ENCODE assay signal across 21 cellular contexts in genomic region chr2:119111115-119111975, GRCh38. TPM values are rescaled to one million over a fixed set of nuclear protein-coding genes. Genes with fewer than 3 reads are reported as not detected.
DNase-seq lines count a peak whose midpoint lies in the region; TF ChIP-seq lines count a peak whose summit lies in the region.
"Had no signal": no experiment of that assay in that cellular context is flagged by ENCODE, and none has a peak within 500 bp of the region (broad histone marks: within the 10 kb centered on the region; RNA-seq: fewer than 3 reads in every experiment).

No MANE protein-coding gene starts in this region.

- no peak overlapping the region for H4K8ac ChIP-seq in neuronal stem cell (ENCODE audit: low read depth, low read length)

- no peak overlapping the region for H3K27ac ChIP-seq in sigmoid colon
- H3K27ac ChIP-seq in neuronal stem cell (replicated peaks; ENCODE audit: low read length): no peak overlapping the region
- H3K27ac ChIP-seq: BLaER1 had no signal

- no peak overlapping the region for H3K18ac ChIP-seq in neuronal stem cell (ENCODE audit: low read length)

- H3K4me3 ChIP-seq in epithelial cell of esophagus (ENCODE audit: low read length) (no peak overlapping the region), sigmoid colon (no peak overlapping the region), neuronal stem cell (ENCODE audit: low read length in 2 of 2) (no peak overlapping the region)
- H3K4me3 ChIP-seq: BLaER1 had no signal

- TF ChIP-seq CTCF in epithelial cell of esophagus (IDR thresholded peaks at IDR 0.05; ENCODE audit: insufficient read depth, low read depth, low read length, missing control alignments): no peak
- TF ChIP-seq CTCF in sigmoid colon (IDR thresholded peaks at IDR 0.05): no peak

- no peak overlapping the region for H3K14ac ChIP-seq in neuronal stem cell (ENCODE audit: low read length)

- H3K4me1 ChIP-seq in sigmoid colon (no peaks in the 10 kb centered on the region), neuronal stem cell (ENCODE audit: control insufficient read depth in 2 of 2, insufficient read depth in 1 of 2, low read depth in 1 of 2, low read length in 2 of 2) (no peaks in the 10 kb centered on the region)
- H3K4me1 ChIP-seq: BLaER1 had no signal

- H3K4me2 ChIP-seq in neuronal stem cell (ENCODE audit: insufficient read depth, low read length, poor library complexity, severe bottlenecking): no peak overlapping the region
- H3K4me2 ChIP-seq: BLaER1 had no signal

- TF ChIP-seq EP300 in sigmoid colon (IDR thresholded peaks at IDR 0.05): no peak

- H3K79me1 ChIP-seq in neuronal stem cell (ENCODE audit: low read depth, low read length): no peaks in the 10 kb centered on the region

- no peak overlapping the region for H3K9ac ChIP-seq in neuronal stem cell (ENCODE audit: low read depth, low read length, poor library complexity)
- H3K9ac ChIP-seq: BLaER1 had no signal

- TF ChIP-seq POLR2A in sigmoid colon (IDR thresholded peaks at IDR 0.05): no peak

- no peak overlapping the region for H2BK120ac ChIP-seq in neuronal stem cell (ENCODE audit: low read depth, low read length)

- intact Hi-C loops in sigmoid colon (cut with DNase I): no loop called here

- H3K23ac ChIP-seq in neuronal stem cell (ENCODE audit: low read depth, low read length, poor library complexity): no peak overlapping the region

- no peak overlapping the region for H2AK5ac ChIP-seq in neuronal stem cell (ENCODE audit: low read depth, low read length)

- H2BK12ac ChIP-seq in neuronal stem cell (ENCODE audit: low read length): no peak overlapping the region

- no peak overlapping the region for H2AFZ ChIP-seq in neuronal stem cell (ENCODE audit: low read length)

- no peaks in the 10 kb centered on the region for H3K36me3 ChIP-seq in sigmoid colon
- H3K36me3 ChIP-seq in neuronal stem cell (replicated peaks in 1 of 2; ENCODE audit: control insufficient read depth in 2 of 2, insufficient read depth in 2 of 2, low read length in 2 of 2): no peaks in the 10 kb centered on the region
- H3K36me3 ChIP-seq: BLaER1 had no signal

- peaks cover 0 to 7% (median 0%) of the 10 kb centered on the region in 3 donors for H3K27me3 ChIP-seq in sigmoid colon
- peaks cover 0 to 12% (median 0%) of the 10 kb centered on the region in 3 experiments for H3K27me3 ChIP-seq in neuronal stem cell (ENCODE audit: control insufficient read depth in 3 of 3, insufficient read depth in 3 of 3, low read depth in 1 of 3, low read length in 3 of 3)
- H3K27me3 ChIP-seq: BLaER1 had no signal

- no peak overlapping the region for H2BK15ac ChIP-seq in neuronal stem cell (ENCODE audit: low read length)

- peak; percentile 8 for DNase-seq in SKM-1 (lab: John Stamatoyannopoulos, UW; ENCODE audit: unreplicated experiment)
- DNase-seq in SKM-1 treated with dmso at 0.1 percent for 144 hours (lab: John Stamatoyannopoulos, UW; ENCODE audit: unreplicated experiment): no peak
- DNase-seq in MV-4-11 (lab: John Stamatoyannopoulos, UW): peak; percentile 59
- peak; percentile 45 for DNase-seq in epithelial cell of esophagus (ENCODE audit: low read depth)
- DNase-seq in sigmoid colon: peak; percentile 32
- DNase-seq in neuronal stem cell (ENCODE audit: low spot score): no peak
- DNase-seq in NK-92 treated with Interleukin-12 subunit alpha and Interleukin-12 subunit beta, amount 100 ng/mL, for 24 hours (lab: John Stamatoyannopoulos, UW): no peak
- no peak for DNase-seq in GM03348 (ENCODE audit: low spot score)
- DNase-seq: activated CD4-positive, alpha-beta T cell treated with anti-CD3 and anti-CD28 coated beads, Interleukin-2, amount 10 ng/mL, durations not matched to agents 24 days and 14 days; DMS 273 treated with DMSO at 0.1 percent for 48 hours; effector memory CD4-positive, alpha-beta T cell; left ventricle myocardium superior; NCI-H1930; NCI-H345; retina; stimulated activated CD8-positive, alpha-beta memory T cell treated with anti-CD3 and anti-CD28 coated beads, Interleukin-4, amount 100 ng/mL, for 48 hours had no signal

- WGBS in sigmoid colon, 2 donors: 56 to 72% methylated on average over 8 of the region's 8 CpGs
- WGBS in neuronal stem cell (ENCODE audit: extremely low coverage in 2 of 2, insufficient read length in 2 of 2, insufficient replicate concordance in 1 of 2), 2 donors: no CpG with 5 or more reads among the region's 8 CpGs

- no peak overlapping the region for H2BK5ac ChIP-seq in neuronal stem cell (ENCODE audit: low read length)

- peaks cover 0 to 4% (median 0%) of the 10 kb centered on the region in 4 donors for H3K9me3 ChIP-seq in sigmoid colon
- peaks cover 0 to 4% of the 10 kb centered on the region in 2 donors for H3K9me3 ChIP-seq in neuronal stem cell (replicated peaks in 1 of 2; ENCODE audit: control insufficient read depth in 2 of 2, insufficient read depth in 1 of 2, low read depth in 1 of 2, low read length in 2 of 2)

- no peak overlapping the region for H4K91ac ChIP-seq in neuronal stem cell (ENCODE audit: low read depth, low read length, poor library complexity)

- H3K4ac ChIP-seq in neuronal stem cell (ENCODE audit: low read length): no peak overlapping the region

RNA-seq across cellular contexts. Expression of gene C1QL2, which starts 47.2 kb away (rescaled TPM):
- not detected for total RNA-seq in sigmoid colon
- polyA plus RNA-seq in sigmoid colon: not detected
- 0.04 TPM for polyA plus RNA-seq in neuronal stem cell (2013, experiment 1 of 2)
- 0.01 TPM for polyA plus RNA-seq in neuronal stem cell (2013, experiment 2 of 2)
- total RNA-seq: activated CD4-positive, alpha-beta T cell treated with anti-CD3 and anti-CD28 coated beads, Interleukin-2, amount 10 ng/mL, durations not matched to agents 24 days and 14 days; activated CD8-positive, alpha-beta memory T cell treated with anti-CD3 and anti-CD28 coated beads, Interleukin-2, amount 10 ng/mL, durations not matched to agents 7 days and 5 days; activated T-helper 1 cell treated with anti-CD3 and anti-CD28 coated beads, Interleukin-12 subunit alpha, Interleukin-12 subunit beta, Interleukin-2, Interleukin-4 antibody, amounts not matched to agents 30 ng/mL and 10 ng/mL and 1 ng/mL, durations not matched to agents 14 hours and 24 hours and 36 hours; chondrocyte; fibroblast of lung; left ventricle myocardium superior had no signal
- polyA plus RNA-seq: fibroblast of lung had no signal

Comparison
In these comparisons a context has a peak if more than half of its experiments do, and no peak if none do; other contexts are left out.
1. DNase-seq: peak in SKM-1 (single experiment), MV-4-11 (single experiment), epithelial cell of esophagus (single experiment) and sigmoid colon (single experiment); none in SKM-1 treated with dmso at 0.1 percent for 144 hours (single experiment), neuronal stem cell (single experiment), NK-92 treated with Interleukin-12 subunit alpha and Interleukin-12 subunit beta, amount 100 ng/mL, for 24 hours (single experiment) and GM03348 (single experiment).